Comparison of ENCODE assay signal across 8 cellular contexts in the genomic region with DNA sequence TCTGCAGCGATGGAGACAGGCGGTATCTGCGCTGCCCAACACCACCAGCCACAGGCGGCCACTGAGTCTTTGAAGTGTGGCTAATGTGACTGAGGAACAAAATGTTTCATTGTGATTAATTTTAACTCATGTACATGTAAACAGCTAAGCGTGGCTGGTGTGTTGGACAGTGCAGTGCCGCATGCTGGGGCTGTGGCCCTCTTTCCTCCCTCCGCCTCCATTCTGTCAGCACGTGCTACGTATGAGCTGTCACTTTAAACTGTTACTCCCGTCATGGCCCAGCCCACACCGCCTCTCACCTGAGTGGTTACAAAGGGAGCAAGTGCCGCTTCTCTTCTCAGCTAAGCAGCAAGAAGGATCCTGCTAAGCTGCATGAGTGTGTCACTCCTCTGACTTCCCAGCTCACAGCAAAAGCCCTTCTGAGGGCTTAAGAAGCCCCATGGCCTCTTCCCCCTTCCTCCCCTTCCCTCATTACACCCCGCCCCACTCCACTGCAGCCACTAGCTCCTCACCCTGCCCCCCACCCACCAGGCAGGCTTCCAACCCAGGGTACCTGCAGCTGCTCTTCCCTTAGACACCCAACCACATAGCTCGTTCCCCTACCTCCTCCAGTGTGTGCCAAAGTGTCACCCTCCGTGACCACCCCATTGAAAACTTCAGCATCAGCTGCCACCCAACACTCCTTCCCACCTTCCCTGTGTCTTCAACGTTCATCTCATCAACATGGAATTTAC. TPM values are rescaled to one million over a fixed set of nuclear protein-coding genes. Genes with fewer than 3 reads are reported as not detected.
A peak's percentile ranks its signal among the peaks of the same experiment; 100 is the strongest.
DNase-seq lines count a peak whose midpoint lies in the region; ATAC-seq and TF ChIP-seq lines count a peak whose summit lies in the region.

No MANE protein-coding gene starts in this region.

- no peaks in the 10 kb centered on the region for H3K36me3 Mint-ChIP-seq in dendritic cell treated with granulocyte-macrophage colony-stimulating factor and Interleukin-4, amounts not matched to agents 40 ng/mL and 50 ng/mL, for 4 days (ENCODE audit: low read depth)
- H3K36me3 Mint-ChIP-seq in natural killer cell treated with Interleukin-12 subunit alpha and Interleukin-12 subunit beta and Interleukin-15 and Interleukin-18, amount 100 ng/mL, for 72 hours = no peaks in the 10 kb centered on the region

- H3K9me3 ChIP-seq in Karpas-422 (ENCODE audit: low read length) (no peaks in the 10 kb centered on the region), stomach (no peaks in the 10 kb centered on the region), MG63 (no peaks in the 10 kb centered on the region)

- no peaks in the 10 kb centered on the region for H3K9me2 ChIP-seq in Karpas-422 (replicated peaks; ENCODE audit: insufficient read depth, low read length)

- H3K9ac ChIP-seq in Karpas-422 (ENCODE audit: low read length) = no peak overlapping the region

- H3K4me2 ChIP-seq in Karpas-422 (ENCODE audit: low read depth, low read length, poor library complexity, severe bottlenecking) = no peak overlapping the region

- H3K27ac ChIP-seq in Karpas-422 (ENCODE audit: low read length) (no peak overlapping the region), stomach (peak overlapping the region; percentile 16 to 68 (median 64))

- peaks cover 7% of the 10 kb centered on the region for H3K4me1 ChIP-seq in Karpas-422 (ENCODE audit: low read length)
- peaks cover 13 to 24% (median 19%) of the 10 kb centered on the region in 4 donors for H3K4me1 ChIP-seq in stomach

- H3K36me3 ChIP-seq in Karpas-422 (ENCODE audit: insufficient read depth, low read length) = no peaks in the 10 kb centered on the region
- no peaks in the 10 kb centered on the region for H3K36me3 ChIP-seq in stomach
- H3K36me3 ChIP-seq in MG63 = no peaks in the 10 kb centered on the region

- no peaks in the 10 kb centered on the region for H3K79me2 ChIP-seq in Karpas-422 (ENCODE audit: low read length)

- no peaks in the 10 kb centered on the region for H3K9me3 Mint-ChIP-seq in dendritic cell treated with granulocyte-macrophage colony-stimulating factor and Interleukin-4, amounts not matched to agents 40 ng/mL and 50 ng/mL, for 4 days
- no peaks in the 10 kb centered on the region for H3K9me3 Mint-ChIP-seq in natural killer cell treated with Interleukin-12 subunit alpha and Interleukin-12 subunit beta and Interleukin-15 and Interleukin-18, amount 100 ng/mL, for 72 hours

- peaks cover 3% of the 10 kb centered on the region for H3K27me3 Mint-ChIP-seq in dendritic cell treated with granulocyte-macrophage colony-stimulating factor and Interleukin-4, amounts not matched to agents 40 ng/mL and 50 ng/mL, for 4 days
- no peaks in the 10 kb centered on the region for H3K27me3 Mint-ChIP-seq in natural killer cell treated with Interleukin-12 subunit alpha and Interleukin-12 subunit beta and Interleukin-15 and Interleukin-18, amount 100 ng/mL, for 72 hours

- TF ChIP-seq CTCF in stomach (IDR thresholded peaks at IDR 0.05) = no peak

- ATAC-seq in natural killer cell treated with Interleukin-12 subunit alpha and Interleukin-12 subunit beta and Interleukin-15 and Interleukin-18, amount 100 ng/mL, for 72 hours = peak; percentile 62 to 63
- ATAC-seq in HG02840 (IDR thresholded peaks at IDR 0.05; ENCODE audit: low FRiP score, unreplicated experiment) = no peak

- WGBS in stomach, 5 donors = 17 to 32% (median 20%) methylated on average over 16 of the region's 16 CpGs

- intact Hi-C loops in dendritic cell treated with granulocyte-macrophage colony-stimulating factor and Interleukin-4, amounts not matched to agents 40 ng/mL and 50 ng/mL, for 4 days (cut with micrococcal nuclease) = loop anchor here (5.0 kb wide), 1 partner anchor 109 kb away; a partner anchor contains a TSS
- intact Hi-C loops in stomach (cut with DNase I; ENCODE audit: low total_unique reads) = no loop called here

- peak; percentile 69 for DNase-seq in Karpas-422
- peak; percentile 40 to 63 for DNase-seq in activated CD4-positive, alpha-beta T cell treated with anti-CD3 and anti-CD28 coated beads, Interleukin-2, amount 50 U/mL, for 24 hours (ENCODE audit: low read depth in 1 of 2, low spot score in 1 of 2)
- DNase-seq in natural killer cell treated with Interleukin-12 subunit alpha and Interleukin-12 subunit beta and Interleukin-15 and Interleukin-18, amount 100 ng/mL, for 72 hours (ENCODE audit: low spot score) = no peak
- DNase-seq in stomach = peak; percentile 73
- no peak for DNase-seq in NCI-H1930 (lab: John Stamatoyannopoulos, UW)
- no peak for DNase-seq in MG63

- H3K4me3 Mint-ChIP-seq in dendritic cell treated with granulocyte-macrophage colony-stimulating factor and Interleukin-4, amounts not matched to agents 40 ng/mL and 50 ng/mL, for 4 days = no peak overlapping the region
- H3K4me3 Mint-ChIP-seq in natural killer cell treated with Interleukin-12 subunit alpha and Interleukin-12 subunit beta and Interleukin-15 and Interleukin-18, amount 100 ng/mL, for 72 hours = peak overlapping the region; percentile 38

- no peaks in the 10 kb centered on the region for H3K27me3 ChIP-seq in Karpas-422 (ENCODE audit: low read length)
- H3K27me3 ChIP-seq in stomach = no peaks in the 10 kb centered on the region
- no peaks in the 10 kb centered on the region for H3K27me3 ChIP-seq in MG63

- H4K20me1 ChIP-seq in Karpas-422 (ENCODE audit: insufficient read depth, low read depth, low read length) = no peaks in the 10 kb centered on the region

- peak overlapping the region; percentile 2 for H3K27ac Mint-ChIP-seq in dendritic cell treated with granulocyte-macrophage colony-stimulating factor and Interleukin-4, amounts not matched to agents 40 ng/mL and 50 ng/mL, for 4 days
- H3K27ac Mint-ChIP-seq in natural killer cell treated with Interleukin-12 subunit alpha and Interleukin-12 subunit beta and Interleukin-15 and Interleukin-18, amount 100 ng/mL, for 72 hours = peak overlapping the region; percentile 47 to 89

- H3K4me3 ChIP-seq in Karpas-422 (ENCODE audit: low read length) (no peak overlapping the region), stomach (peak overlapping the region in 3 of 4 donors; percentile 25 to 36 (median 31)), MG63 (no peak overlapping the region)

- H3K4me1 Mint-ChIP-seq in dendritic cell treated with granulocyte-macrophage colony-stimulating factor and Interleukin-4, amounts not matched to agents 40 ng/mL and 50 ng/mL, for 4 days (ENCODE audit: low read depth) = peaks cover 26% of the 10 kb centered on the region
- peaks cover 42 to 43% of the 10 kb centered on the region in 2 donors for H3K4me1 Mint-ChIP-seq in natural killer cell treated with Interleukin-12 subunit alpha and Interleukin-12 subunit beta and Interleukin-15 and Interleukin-18, amount 100 ng/mL, for 72 hours (ENCODE audit: low read depth in 2 of 2)

- TF ChIP-seq EP300 in stomach (IDR thresholded peaks at IDR 0.05) = no peak

- no peak for TF ChIP-seq POLR2A in stomach (IDR thresholded peaks at IDR 0.05)

- no peak overlapping the region for H2AFZ ChIP-seq in Karpas-422 (ENCODE audit: low read length)

RNA-seq across cellular contexts. Expression of a gene that starts 15.0 kb away (rescaled TPM):
- 17.5 and 20.3 TPM in 2 replicates for total RNA-seq in Karpas-422 (2014; rRNA removed; shearing (Covaris generic); ENCODE audit: low replicate concordance)
- 10 to 100 TPM; 44.2 to 64.6 TPM for total RNA-seq in natural killer cell treated with Interleukin-12 subunit alpha and Interleukin-12 subunit beta and Interleukin-15 and Interleukin-18, amount 100 ng/mL, for 72 hours
- under 1 TPM in 3 of 5 donors, not detected in 2; 0.55 to 0.89 (median 0.87) TPM for total RNA-seq in stomach
- under 1 TPM in 2 of 3 donors, not detected in 1; 0.30 to 0.68 TPM for polyA plus RNA-seq in stomach
- 6.9 and 13.0 TPM in 2 replicates for total RNA-seq in MG63 (2014; rRNA removed; shearing (Covaris generic); ENCODE audit: low replicate concordance)

RNA-seq across cellular contexts. Expression of a gene that starts 42.8 kb away (rescaled TPM):
- 60.4 and 86.1 TPM in 2 replicates for total RNA-seq in Karpas-422 (2014; rRNA removed; shearing (Covaris generic); ENCODE audit: low replicate concordance)
- 1,000 to 10,000 TPM; 2,596 to 3,366 TPM for total RNA-seq in natural killer cell treated with Interleukin-12 subunit alpha and Interleukin-12 subunit beta and Interleukin-15 and Interleukin-18, amount 100 ng/mL, for 72 hours
- total RNA-seq in stomach = 10 to 100 TPM in 1 of 5 donors, 1 to 10 TPM in 3, not detected in 1; 3.7 to 37.5 (median 7.1) TPM
- polyA plus RNA-seq in stomach = 1 to 10 TPM in 2 of 3 donors, not detected in 1; 1.1 to 7.1 TPM
- total RNA-seq in MG63 (2014; rRNA removed; shearing (Covaris generic); ENCODE audit: low replicate concordance) = 12.0 and 12.3 TPM in 2 replicates

Comparison
In these comparisons a context has a peak if more than half of its experiments do, and no peak if none do; other contexts are left out.
1. DNase-seq: peak in Karpas-422 (single experiment), activated CD4-positive, alpha-beta T cell treated with anti-CD3 and anti-CD28 coated beads, Interleukin-2, amount 50 U/mL, for 24 hours (2 of 2) and stomach (single experiment); none in natural killer cell treated with Interleukin-12 subunit alpha and Interleukin-12 subunit beta and Interleukin-15 and Interleukin-18, amount 100 ng/mL, for 72 hours (single experiment), NCI-H1930 (0 of 2) and MG63 (single experiment).
2. H3K4me3 ChIP-seq: peak in stomach (3 of 4); none in Karpas-422 (single experiment) and MG63 (single experiment).
3. RNA of a gene that starts 42.8 kb away (total RNA-seq): 2,596 to 3,366 TPM in natural killer cell treated with Interleukin-12 subunit alpha and Interleukin-12 subunit beta and Interleukin-15 and Interleukin-18, amount 100 ng/mL, for 72 hours; 60.4 to 86.1 TPM in Karpas-422, 12.0 to 12.3 TPM in MG63 and 3.7 to 37.5 TPM in stomach; every median in the first group is over 10 times any median in the second.